ENCODE assay signal across 8 cellular contexts in genomic region chr1:234599617-234600417, GRCh38. TPM values are rescaled to one million over a fixed set of nuclear protein-coding genes. Genes with fewer than 3 reads are reported as not detected.
DNase-seq lines count a peak whose midpoint lies in the region; ATAC-seq and TF ChIP-seq lines count a peak whose summit lies in the region.

No MANE protein-coding gene starts in this region.

- no peaks in the 10 kb centered on the region for H4K20me1 ChIP-seq in DOHH2 (ENCODE audit: control insufficient read depth, insufficient read depth, low read depth, low read length)

- CTCF ChIA-PET in naive thymus-derived CD4-positive, alpha-beta T cell (lab: Charles Lee), result interaction anchor here (0.6 to 5.7 kb wide), 10 partner anchors 13 to 556 kb away, joined by 3 to 36 read pairs (median 4); no protein-coding TSS in a partner anchor

- peak overlapping the region; percentile 96 for H3K27ac Mint-ChIP-seq in activated T-helper 1 cell treated with anti-CD3 and anti-CD28 coated beads, Interleukin-12 subunit alpha, Interleukin-12 subunit beta, Interleukin-2, Interleukin-4 antibody, amounts not matched to agents 30 ng/mL and 10 ng/mL and 1 ng/mL, durations not matched to agents 14 hours and 24 hours and 36 hours
- peak overlapping the region; percentile 87 to 99 (median 95) for H3K27ac Mint-ChIP-seq in naive thymus-derived CD4-positive, alpha-beta T cell

- H3K27ac ChIP-seq in DOHH2 (ENCODE audit: low read depth, low read length), result peak overlapping the region; percentile 42
- peak overlapping the region; percentile 96 for H3K27ac ChIP-seq in naive thymus-derived CD4-positive, alpha-beta T cell (ENCODE audit: low read depth, low read length)
- H3K27ac ChIP-seq in subcutaneous abdominal adipose tissue (ENCODE audit: low read depth, low read length), result peak overlapping the region; percentile 99

- peak overlapping the region; percentile 42 to 80 (median 70) for H3K9ac ChIP-seq in subcutaneous abdominal adipose tissue (ENCODE audit: low read length in 5 of 5)

- H3K4me1 ChIP-seq in DOHH2 (ENCODE audit: control insufficient read depth, low read length) (peaks cover 47% of the 10 kb centered on the region), subcutaneous abdominal adipose tissue (ENCODE audit: control insufficient read depth in 5 of 5, insufficient read depth in 5 of 5, low read length in 5 of 5) (peaks cover 7 to 62% (median 60%) of the 10 kb centered on the region in 5 donors)
- H3K4me1 ChIP-seq in naive thymus-derived CD4-positive, alpha-beta T cell (ENCODE audit: control insufficient read depth in 2 of 2, insufficient read depth in 2 of 2, low read length in 2 of 2), result peaks cover 51 to 54% of the 10 kb centered on the region in 2 donors

- no peak for TF ChIP-seq CTCF in DOHH2 (IDR thresholded peaks at IDR 0.05; ENCODE audit: low read depth, low read length, poor library complexity, severe bottlenecking)

- peaks cover 35% of the 10 kb centered on the region for H3K36me3 Mint-ChIP-seq in activated T-helper 1 cell treated with anti-CD3 and anti-CD28 coated beads, Interleukin-12 subunit alpha, Interleukin-12 subunit beta, Interleukin-2, Interleukin-4 antibody, amounts not matched to agents 30 ng/mL and 10 ng/mL and 1 ng/mL, durations not matched to agents 14 hours and 24 hours and 36 hours (ENCODE audit: low read depth)
- peaks cover 0 to 26% (median 3%) of the 10 kb centered on the region in 5 donors for H3K36me3 Mint-ChIP-seq in naive thymus-derived CD4-positive, alpha-beta T cell

- H3K79me2 ChIP-seq in DOHH2 (ENCODE audit: control insufficient read depth, low read length), result no peaks in the 10 kb centered on the region

- DNase-seq in RKO (ENCODE audit: low spot score), result peak; percentile 83
- peak; percentile 69 for DNase-seq in activated T-helper 1 cell treated with anti-CD3 and anti-CD28 coated beads, Interleukin-12 subunit alpha, Interleukin-12 subunit beta, Interleukin-2, Interleukin-4 antibody, amounts not matched to agents 30 ng/mL and 10 ng/mL and 1 ng/mL, durations not matched to agents 14 hours and 24 hours and 36 hours (ENCODE audit: low spot score)
- DNase-seq in fibroblast of gingiva (ENCODE audit: low read depth), result peak; percentile 81
- DNase-seq in naive thymus-derived CD4-positive, alpha-beta T cell, result peak; percentile 52 to 88 (median 62)

- ATAC-seq in GM21717 (IDR thresholded peaks at IDR 0.05; ENCODE audit: unreplicated experiment), result peak; percentile 64
- ATAC-seq in naive thymus-derived CD4-positive, alpha-beta T cell, result peak; percentile 74

- POLR2A ChIA-PET in naive thymus-derived CD4-positive, alpha-beta T cell (lab: Charles Lee), result interaction anchor here (0.5 to 9.9 kb wide), 9 partner anchors 12 to 489 kb away, joined by 3 to 260 read pairs (median 3); partner anchors contain the start of genes IRF2BP2 and TARBP1

- TF ChIP-seq EP300 in Ishikawa (IDR thresholded peaks at IDR 0.05; ENCODE audit: borderline replicate concordance), result no peak

- peak overlapping the region; percentile 73 for H3K4me2 ChIP-seq in DOHH2 (ENCODE audit: low read length)

- intact Hi-C loops in activated T-helper 1 cell treated with anti-CD3 and anti-CD28 coated beads, Interleukin-12 subunit alpha, Interleukin-12 subunit beta, Interleukin-2, Interleukin-4 antibody, amounts not matched to agents 30 ng/mL and 10 ng/mL and 1 ng/mL, durations not matched to agents 14 hours and 24 hours and 36 hours (cut with micrococcal nuclease), result loop anchor here (1.0 to 10.0 kb wide), 4 partner anchors 11 to 381 kb away; no protein-coding TSS in a partner anchor
- intact Hi-C loops in naive thymus-derived CD4-positive, alpha-beta T cell (cut with micrococcal nuclease), result loop anchor here (1.0 to 5.0 kb wide), 6 partner anchors 124 to 902 kb away; partner anchors contain the start of genes TOMM20 (in 2 of the 2) and B3GALNT2 (in 1 of the 2)

- H3K27me3 ChIP-seq in DOHH2 (ENCODE audit: control insufficient read depth, low read length), result peaks cover 13% of the 10 kb centered on the region
- H3K27me3 ChIP-seq in naive thymus-derived CD4-positive, alpha-beta T cell (ENCODE audit: control insufficient read depth in 2 of 2, insufficient read depth in 2 of 2, low read length in 2 of 2), result no peaks in the 10 kb centered on the region
- no peaks in the 10 kb centered on the region for H3K27me3 ChIP-seq in subcutaneous abdominal adipose tissue (ENCODE audit: control insufficient read depth in 5 of 5, insufficient read depth in 4 of 5, low read length in 5 of 5)

- H3K4me3 ChIP-seq in DOHH2 (ENCODE audit: low read length) (peak overlapping the region; percentile 72), subcutaneous abdominal adipose tissue (ENCODE audit: low read depth in 1 of 5, low read length in 5 of 5) (peak overlapping the region; percentile 55 to 66 (median 58))
- peak overlapping the region; percentile 61 for H3K4me3 ChIP-seq in naive thymus-derived CD4-positive, alpha-beta T cell (ENCODE audit: low read length)

- peak overlapping the region; percentile 88 for H3K4me3 Mint-ChIP-seq in activated T-helper 1 cell treated with anti-CD3 and anti-CD28 coated beads, Interleukin-12 subunit alpha, Interleukin-12 subunit beta, Interleukin-2, Interleukin-4 antibody, amounts not matched to agents 30 ng/mL and 10 ng/mL and 1 ng/mL, durations not matched to agents 14 hours and 24 hours and 36 hours
- peak overlapping the region; percentile 75 to 97 (median 89) for H3K4me3 Mint-ChIP-seq in naive thymus-derived CD4-positive, alpha-beta T cell

- peaks cover 56% of the 10 kb centered on the region for H3K4me1 Mint-ChIP-seq in activated T-helper 1 cell treated with anti-CD3 and anti-CD28 coated beads, Interleukin-12 subunit alpha, Interleukin-12 subunit beta, Interleukin-2, Interleukin-4 antibody, amounts not matched to agents 30 ng/mL and 10 ng/mL and 1 ng/mL, durations not matched to agents 14 hours and 24 hours and 36 hours (ENCODE audit: low read depth)
- H3K4me1 Mint-ChIP-seq in naive thymus-derived CD4-positive, alpha-beta T cell, result peaks cover 24 to 68% (median 56%) of the 10 kb centered on the region in 7 donors

- H3K9me3 Mint-ChIP-seq in activated T-helper 1 cell treated with anti-CD3 and anti-CD28 coated beads, Interleukin-12 subunit alpha, Interleukin-12 subunit beta, Interleukin-2, Interleukin-4 antibody, amounts not matched to agents 30 ng/mL and 10 ng/mL and 1 ng/mL, durations not matched to agents 14 hours and 24 hours and 36 hours, result peaks cover 12% of the 10 kb centered on the region
- peaks cover 0 to 3% (median 0%) of the 10 kb centered on the region in 11 donors for H3K9me3 Mint-ChIP-seq in naive thymus-derived CD4-positive, alpha-beta T cell

- H3K36me3 ChIP-seq in DOHH2 (ENCODE audit: control insufficient read depth, low read length) (no peaks in the 10 kb centered on the region), subcutaneous abdominal adipose tissue (ENCODE audit: control insufficient read depth in 5 of 5, insufficient read depth in 5 of 5, low read length in 5 of 5) (peaks cover 0 to 3% (median 0%) of the 10 kb centered on the region in 5 donors)
- no peaks in the 10 kb centered on the region for H3K36me3 ChIP-seq in naive thymus-derived CD4-positive, alpha-beta T cell (ENCODE audit: control insufficient read depth in 2 of 3, insufficient read depth in 3 of 3, low read length in 3 of 3)

- H3K9me3 ChIP-seq in DOHH2 (ENCODE audit: control insufficient read depth, insufficient read depth, low read length) (no peaks in the 10 kb centered on the region), subcutaneous abdominal adipose tissue (ENCODE audit: control insufficient read depth in 5 of 5, low read length in 5 of 5) (no peaks in the 10 kb centered on the region)
- no peaks in the 10 kb centered on the region for H3K9me3 ChIP-seq in naive thymus-derived CD4-positive, alpha-beta T cell (ENCODE audit: control insufficient read depth in 2 of 3, low read length in 3 of 3)

- no peaks in the 10 kb centered on the region for H3K9me2 ChIP-seq in DOHH2 (replicated peaks; ENCODE audit: control insufficient read depth, low read length)

- TF ChIP-seq RAD21 in Ishikawa (IDR thresholded peaks at IDR 0.05; ENCODE audit: low read depth), result peak; percentile 16; the same call in 1 of the 2 replicates

- H3K27me3 Mint-ChIP-seq in activated T-helper 1 cell treated with anti-CD3 and anti-CD28 coated beads, Interleukin-12 subunit alpha, Interleukin-12 subunit beta, Interleukin-2, Interleukin-4 antibody, amounts not matched to agents 30 ng/mL and 10 ng/mL and 1 ng/mL, durations not matched to agents 14 hours and 24 hours and 36 hours (ENCODE audit: insufficient read depth), result no peaks in the 10 kb centered on the region
- H3K27me3 Mint-ChIP-seq in naive thymus-derived CD4-positive, alpha-beta T cell, result no peaks in the 10 kb centered on the region

- peaks cover 31% of the 10 kb centered on the region for H3F3A ChIP-seq in DOHH2 (ENCODE audit: control insufficient read depth, insufficient read depth)

TF ChIP-seq in Ishikawa, 13 proteins besides CTCF, POLR2A, EP300 and RAD21 (continues in another document):
- TF ChIP-seq TCF12 (IDR thresholded peaks at IDR 0.05; ENCODE audit: low read depth) (peak; percentile 60; the same call in 1 of the 2 replicates), MAX (IDR thresholded peaks at IDR 0.05) (peak; percentile 97), CREB1 (IDR thresholded peaks at IDR 0.05; ENCODE audit: low read depth) (no peak), ZBTB7A (IDR thresholded peaks at IDR 0.05; ENCODE audit: low read depth) (peak; percentile 68; the same call in 1 of the 2 replicates), EGR1 (IDR thresholded peaks at IDR 0.05) (no peak)

RNA-seq across cellular contexts. Expression of gene IRF2BP2, which starts 10.2 kb away (rescaled TPM):
- total RNA-seq in activated T-helper 1 cell treated with anti-CD3 and anti-CD28 coated beads, Interleukin-12 subunit alpha, Interleukin-12 subunit beta, Interleukin-2, Interleukin-4 antibody, amounts not matched to agents 30 ng/mL and 10 ng/mL and 1 ng/mL, durations not matched to agents 14 hours and 24 hours and 36 hours, result 243 TPM in 2 replicates
- 100 to 1,000 TPM; 150 to 413 (median 173) TPM for total RNA-seq in naive thymus-derived CD4-positive, alpha-beta T cell
- polyA plus RNA-seq in naive thymus-derived CD4-positive, alpha-beta T cell, result 10 to 100 TPM; 28.7 to 35.6 TPM

Comparison
In these comparisons a context has a peak if more than half of its experiments do, and no peak if none do; other contexts are left out.
1. Peak in every context shown above with its lines: DNase-seq, ATAC-seq, H3K4me3 ChIP-seq and H3K27ac ChIP-seq.
2. H3K27ac ChIP-seq: peak in every context shown above with its lines; median percentile 99 in subcutaneous abdominal adipose tissue; 96 in naive thymus-derived CD4-positive, alpha-beta T cell; 42 in DOHH2.